2 cellular contexts compared by ENCODE assay signal in the genomic region with DNA sequence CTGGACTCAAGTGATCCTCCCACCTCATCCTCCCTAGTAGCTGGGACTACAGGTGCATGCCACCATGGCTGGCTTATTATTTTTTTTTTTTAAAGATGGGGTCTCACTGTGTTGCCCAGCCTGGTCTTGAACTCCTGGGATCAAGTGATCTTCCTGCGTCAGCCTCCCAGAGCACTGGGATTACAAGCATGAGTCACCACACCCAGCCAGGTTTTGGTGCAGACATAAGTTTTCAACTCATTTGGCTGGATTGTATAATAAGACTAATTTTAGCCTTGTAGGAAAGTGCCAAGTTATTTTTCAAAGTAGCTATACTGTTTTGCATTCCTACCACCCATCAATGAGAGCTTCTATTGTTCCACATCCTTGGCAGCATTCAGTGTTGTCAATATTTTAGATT.
TF ChIP-seq lines count a peak whose summit lies in the region.

No MANE protein-coding gene starts in this region.

TF ChIP-seq in HEK293, 187 proteins besides CTCF, POLR2A, EP300 and RAD21:
- TF ChIP-seq ZNF121 (tag by site-specific recombination; IDR thresholded peaks at IDR 0.05) (0 out of 2 replicates have a peak, but pooled peaks have one; percentile 13), SP2 (tag by site-specific recombination; IDR thresholded peaks at IDR 0.05) (no peak)

TF ChIP-seq in K562, 482 proteins besides CTCF, POLR2A, EP300 and RAD21:
- TF ChIP-seq ZKSCAN3 (CRISPR knock-in tag; IDR thresholded peaks at IDR 0.05), result no peak
- peak; percentile 60 for TF ChIP-seq ZNF121 (CRISPR knock-in tag; conservative IDR thresholded peaks at IDR 0.05)
- TF ChIP-seq, protein P1, sequence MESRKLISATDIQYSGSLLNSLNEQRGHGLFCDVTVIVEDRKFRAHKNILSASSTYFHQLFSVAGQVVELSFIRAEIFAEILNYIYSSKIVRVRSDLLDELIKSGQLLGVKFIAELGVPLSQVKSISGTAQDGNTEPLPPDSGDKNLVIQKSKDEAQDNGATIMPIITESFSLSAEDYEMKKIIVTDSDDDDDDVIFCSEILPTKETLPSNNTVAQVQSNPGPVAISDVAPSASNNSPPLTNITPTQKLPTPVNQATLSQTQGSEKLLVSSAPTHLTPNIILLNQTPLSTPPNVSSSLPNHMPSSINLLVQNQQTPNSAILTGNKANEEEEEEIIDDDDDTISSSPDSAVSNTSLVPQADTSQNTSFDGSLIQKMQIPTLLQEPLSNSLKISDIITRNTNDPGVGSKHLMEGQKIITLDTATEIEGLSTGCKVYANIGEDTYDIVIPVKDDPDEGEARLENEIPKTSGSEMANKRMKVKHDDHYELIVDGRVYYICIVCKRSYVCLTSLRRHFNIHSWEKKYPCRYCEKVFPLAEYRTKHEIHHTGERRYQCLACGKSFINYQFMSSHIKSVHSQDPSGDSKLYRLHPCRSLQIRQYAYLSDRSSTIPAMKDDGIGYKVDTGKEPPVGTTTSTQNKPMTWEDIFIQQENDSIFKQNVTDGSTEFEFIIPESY (CRISPR knock-in tag; IDR thresholded peaks at IDR 0.05), result no peak
- no peak for TF ChIP-seq ZNF589 (CRISPR knock-in tag; IDR thresholded peaks at IDR 0.05; ENCODE audit: low read depth)
- TF ChIP-seq, protein P2, sequence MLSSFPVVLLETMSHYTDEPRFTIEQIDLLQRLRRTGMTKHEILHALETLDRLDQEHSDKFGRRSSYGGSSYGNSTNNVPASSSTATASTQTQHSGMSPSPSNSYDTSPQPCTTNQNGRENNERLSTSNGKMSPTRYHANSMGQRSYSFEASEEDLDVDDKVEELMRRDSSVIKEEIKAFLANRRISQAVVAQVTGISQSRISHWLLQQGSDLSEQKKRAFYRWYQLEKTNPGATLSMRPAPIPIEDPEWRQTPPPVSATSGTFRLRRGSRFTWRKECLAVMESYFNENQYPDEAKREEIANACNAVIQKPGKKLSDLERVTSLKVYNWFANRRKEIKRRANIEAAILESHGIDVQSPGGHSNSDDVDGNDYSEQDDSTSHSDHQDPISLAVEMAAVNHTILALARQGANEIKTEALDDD (IDR thresholded peaks at IDR 0.05), result no peak
